Comparison of ENCODE assay signal across 29 cellular contexts in the genomic region with DNA sequence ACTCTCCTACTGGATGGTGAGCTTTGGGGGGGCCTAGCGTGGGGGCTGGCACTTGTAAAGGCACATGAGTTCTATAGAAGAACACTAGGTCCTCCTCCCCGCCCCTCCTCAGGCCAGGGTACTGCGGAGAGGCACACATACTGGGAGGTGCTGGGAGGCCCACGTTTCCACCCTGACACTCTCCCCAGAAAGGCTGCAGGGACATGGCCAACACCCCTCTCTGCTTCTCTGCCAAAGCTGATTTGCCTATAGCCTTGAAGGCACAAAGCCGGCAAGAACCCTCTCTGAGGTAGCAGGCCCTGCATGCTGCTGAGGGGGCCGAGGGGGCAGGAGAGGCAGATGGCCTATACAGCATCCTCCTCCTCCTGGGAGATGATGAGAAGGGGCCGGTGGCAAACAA.
"Had no signal": no experiment of that assay in that cellular context is flagged by ENCODE, and none has a peak within 500 bp of the region (broad histone marks: within the 10 kb centered on the region; RNA-seq: fewer than 3 reads in every experiment).

No MANE protein-coding gene starts in this region.

- H3K9me3 ChIP-seq: neutrophil, pancreas, right lobe of liver, testis had no signal

- H3K27me3 ChIP-seq: neural progenitor cell, neutrophil, pancreas, right lobe of liver, testis, transverse colon, upper lobe of right lung, uterus had no signal

- H3K36me3 ChIP-seq: neural progenitor cell, neutrophil, pancreas, right lobe of liver, sigmoid colon, suprapubic skin, tibial artery, transverse colon, upper lobe of right lung, uterus had no signal

- H3K4me3 ChIP-seq: neural progenitor cell, pancreas, psoas muscle, right lobe of liver, sigmoid colon, suprapubic skin, testis, tibial artery, transverse colon, upper lobe of right lung, uterus had no signal

- H3K27ac ChIP-seq: neural progenitor cell, neutrophil, pancreas, psoas muscle, sigmoid colon, suprapubic skin, testis, tibial artery, transverse colon, upper lobe of right lung, uterus had no signal

- H3K9me3 Mint-ChIP-seq: type B pancreatic cell had no signal

- H3K4me2 ChIP-seq: neural progenitor cell had no signal

- H3K36me3 Mint-ChIP-seq: natural killer cell; neural progenitor cell; stimulated activated effector memory CD8-positive, alpha-beta T cell treated with anti-CD3 and anti-CD28 coated beads, Interleukin-12 subunit alpha, Interleukin-12 subunit beta, amount 100 ng/mL, for 72 hours; type B pancreatic cell had no signal

- H2AFZ ChIP-seq: neural progenitor cell had no signal

- DNase-seq: naive thymus-derived CD4-positive, alpha-beta T cell; natural killer cell; nucleus accumbens; pancreas; psoas muscle; right cardiac atrium; right lobe of liver; sigmoid colon; small intestine; stimulated activated CD4-positive, alpha-beta T cell treated with anti-CD3 and anti-CD28 coated beads, Interleukin-15, amount 100 ng/mL, for 24 hours; stimulated activated CD4-positive, alpha-beta T cell treated with anti-CD3 and anti-CD28 coated beads, Interleukin-2, amount 100 ng/mL, for 24 hours; stimulated activated CD4-positive, alpha-beta T cell treated with anti-CD3 and anti-CD28 coated beads, Interleukin-2, amount 100 ng/mL, for 48 hours; stimulated activated CD4-positive, alpha-beta T cell treated with anti-CD3 and anti-CD28 coated beads, Interleukin-4, amount 100 ng/mL, for 24 hours; stimulated activated naive CD4-positive, alpha-beta T cell; stimulated activated naive CD8-positive, alpha-beta T cell treated with anti-CD3 and anti-CD28 coated beads, Interleukin-15, amount 100 ng/mL, for 72 hours; stimulated activated naive CD8-positive, alpha-beta T cell treated with anti-CD3 and anti-CD28 coated beads, Interleukin-15, Interleukin-2, amounts not matched to agents 100 U/mL and 50 U/mL, for 24 hours; substantia nigra; testis; tibial artery; transverse colon; upper lobe of right lung; uterus had no signal

- H3K9ac ChIP-seq: neural progenitor cell had no signal

- H3K4me1 ChIP-seq: neural progenitor cell, pancreas, psoas muscle, sigmoid colon, suprapubic skin, testis, tibial artery, transverse colon, upper lobe of right lung, uterus had no signal

- H3K4me3 Mint-ChIP-seq: naive thymus-derived CD4-positive, alpha-beta T cell; natural killer cell; nephron; neural progenitor cell; stimulated activated effector memory CD8-positive, alpha-beta T cell treated with anti-CD3 and anti-CD28 coated beads, Interleukin-12 subunit alpha, Interleukin-12 subunit beta, amount 100 ng/mL, for 72 hours; stimulated activated naive CD8-positive, alpha-beta T cell treated with anti-CD3 and anti-CD28 coated beads, Interleukin-15, amount 100 ng/mL, for 72 hours; type B pancreatic cell had no signal

- H3K4me1 Mint-ChIP-seq: naive thymus-derived CD4-positive, alpha-beta T cell; natural killer cell; nephron; neural progenitor cell; stimulated activated naive CD8-positive, alpha-beta T cell treated with anti-CD3 and anti-CD28 coated beads, Interleukin-15, amount 100 ng/mL, for 72 hours had no signal

- H3K27ac Mint-ChIP-seq: naive thymus-derived CD4-positive, alpha-beta T cell; natural killer cell; nephron; neural progenitor cell; progenitor cell of endocrine pancreas; stimulated activated effector memory CD8-positive, alpha-beta T cell treated with anti-CD3 and anti-CD28 coated beads, Interleukin-12 subunit alpha, Interleukin-12 subunit beta, amount 100 ng/mL, for 72 hours; stimulated activated naive CD8-positive, alpha-beta T cell treated with anti-CD3 and anti-CD28 coated beads, Interleukin-15, amount 100 ng/mL, for 72 hours; type B pancreatic cell had no signal

- ATAC-seq: naive thymus-derived CD4-positive, alpha-beta T cell; natural killer cell; pancreas; psoas muscle; right cardiac atrium; stimulated activated effector memory CD8-positive, alpha-beta T cell treated with anti-CD3 and anti-CD28 coated beads, Interleukin-12 subunit alpha, Interleukin-12 subunit beta, amount 100 ng/mL, for 72 hours; stimulated activated naive CD8-positive, alpha-beta T cell treated with anti-CD3 and anti-CD28 coated beads, Interleukin-15, amount 100 ng/mL, for 72 hours; stimulated activated naive CD8-positive, alpha-beta T cell treated with anti-CD3 and anti-CD28 coated beads, Interleukin-15, Interleukin-2, amounts not matched to agents 100 U/mL and 50 U/mL, for 24 hours; upper lobe of right lung had no signal
